In genomic region chrX:76617020-76617419, GRCh38 we compare ENCODE assay signal across 30 cellular contexts.
"Had no signal": no experiment of that assay in that cellular context is flagged by ENCODE, and none has a peak within 500 bp of the region (broad histone marks: within the 10 kb centered on the region; RNA-seq: fewer than 3 reads in every experiment).

No MANE protein-coding gene starts in this region.

- H3K9me3 ChIP-seq: neutrophil, ovary, right lobe of liver, sigmoid colon, thoracic aorta, thyroid gland had no signal

- H3K36me3 ChIP-seq: neutrophil, ovary, right lobe of liver, sigmoid colon, stomach, thoracic aorta, thyroid gland, tibial nerve, upper lobe of left lung, vagina had no signal

- H3K27me3 Mint-ChIP-seq: naive thymus-derived CD8-positive, alpha-beta T cell; progenitor cell of endocrine pancreas; stimulated activated naive B cell treated with anti-CD40 and anti-IgM and Interleukin-4, amounts not matched to agents 10 μg/mL and 1 μg/mL and 100 μg/mL, for 72 hours; stimulated activated naive CD8-positive, alpha-beta T cell treated with anti-CD3 and anti-CD28 coated beads, Interleukin-15, Interleukin-2, amounts not matched to agents 100 ng/mL and 50 ng/mL, for 24 hours had no signal

- H3K4me3 Mint-ChIP-seq: naive thymus-derived CD8-positive, alpha-beta T cell; natural killer cell treated with Interleukin-12 subunit alpha and Interleukin-12 subunit beta and Interleukin-15 and Interleukin-18, amount 100 ng/mL, for 72 hours; nephron progenitor cell; neural crest cell; stimulated activated effector memory CD8-positive, alpha-beta T cell treated with anti-CD3 and anti-CD28 coated beads, Interleukin-12 subunit alpha, Interleukin-12 subunit beta, amount 100 ng/mL, for 72 hours; stimulated activated naive B cell treated with anti-CD40 and anti-IgM and Interleukin-4, amounts not matched to agents 10 μg/mL and 1 μg/mL and 100 μg/mL, for 72 hours; stimulated activated naive CD8-positive, alpha-beta T cell treated with anti-CD3 and anti-CD28 coated beads, Interleukin-15, Interleukin-2, amounts not matched to agents 100 ng/mL and 50 ng/mL, for 24 hours had no signal

- H3K9me3 Mint-ChIP-seq: natural killer cell treated with Interleukin-12 subunit alpha and Interleukin-12 subunit beta and Interleukin-15 and Interleukin-18, amount 100 ng/mL, for 72 hours had no signal

- H3K4me1 ChIP-seq: parathyroid adenoma, psoas muscle, right lobe of liver, sigmoid colon, stomach, thyroid gland, tibial nerve, upper lobe of left lung, vagina had no signal

- DNase-seq: naive thymus-derived CD8-positive, alpha-beta T cell; nephron progenitor cell; nucleus accumbens; ovary; posterior cingulate gyrus; psoas muscle; right cardiac atrium; right lobe of liver; sigmoid colon; small intestine; stimulated activated CD4-positive, alpha-beta T cell treated with anti-CD3 and anti-CD28 coated beads, Interleukin-15, amount 100 ng/mL, for 24 hours; stimulated activated CD4-positive, alpha-beta T cell treated with anti-CD3 and anti-CD28 coated beads, Interleukin-2, amount 100 ng/mL, for 24 hours; stimulated activated CD4-positive, alpha-beta T cell treated with anti-CD3 and anti-CD28 coated beads, Interleukin-2, amount 100 ng/mL, for 48 hours; stimulated activated CD4-positive, alpha-beta T cell treated with anti-CD3 and anti-CD28 coated beads, Interleukin-4, amount 100 ng/mL, for 24 hours; stimulated activated naive B cell treated with anti-CD40 and anti-IgM and Interleukin-4, amounts not matched to agents 10 μg/mL and 1 μg/mL and 100 μg/mL, for 72 hours; stimulated activated naive CD4-positive, alpha-beta T cell treated with Interleukin-2 at 50 U/mL for 16 hours; stomach; thyroid gland; trophoblast cell; upper lobe of left lung had no signal

- H3K27ac Mint-ChIP-seq: naive thymus-derived CD8-positive, alpha-beta T cell; natural killer cell treated with Interleukin-12 subunit alpha and Interleukin-12 subunit beta and Interleukin-15 and Interleukin-18, amount 100 ng/mL, for 72 hours; nephron progenitor cell; progenitor cell of endocrine pancreas; stimulated activated effector memory CD8-positive, alpha-beta T cell treated with anti-CD3 and anti-CD28 coated beads, Interleukin-12 subunit alpha, Interleukin-12 subunit beta, amount 100 ng/mL, for 72 hours; stimulated activated naive B cell treated with anti-CD40 and anti-IgM and Interleukin-4, amounts not matched to agents 10 μg/mL and 1 μg/mL and 100 μg/mL, for 72 hours; stimulated activated naive CD8-positive, alpha-beta T cell treated with anti-CD3 and anti-CD28 coated beads, Interleukin-15, Interleukin-2, amounts not matched to agents 100 ng/mL and 50 ng/mL, for 24 hours had no signal

- H3K36me3 Mint-ChIP-seq: stimulated activated effector memory CD8-positive, alpha-beta T cell treated with anti-CD3 and anti-CD28 coated beads, Interleukin-12 subunit alpha, Interleukin-12 subunit beta, amount 100 ng/mL, for 72 hours; stimulated activated naive B cell treated with anti-CD40 and anti-IgM and Interleukin-4, amounts not matched to agents 10 μg/mL and 1 μg/mL and 100 μg/mL, for 72 hours had no signal

- H3K4me3 ChIP-seq: ovary, psoas muscle, right lobe of liver, sigmoid colon, stomach, thoracic aorta, thyroid gland, tibial nerve, upper lobe of left lung, vagina had no signal

- H3K4me1 Mint-ChIP-seq: naive thymus-derived CD8-positive, alpha-beta T cell; nephron progenitor cell; neural crest cell; stimulated activated effector memory CD8-positive, alpha-beta T cell treated with anti-CD3 and anti-CD28 coated beads, Interleukin-12 subunit alpha, Interleukin-12 subunit beta, amount 100 ng/mL, for 72 hours; stimulated activated naive B cell treated with anti-CD40 and anti-IgM and Interleukin-4, amounts not matched to agents 10 μg/mL and 1 μg/mL and 100 μg/mL, for 72 hours had no signal

- H3K27ac ChIP-seq: neutrophil, ovary, parathyroid adenoma, psoas muscle, right lobe of liver, sigmoid colon, stomach, thoracic aorta, thyroid gland, tibial nerve, upper lobe of left lung, vagina had no signal
